In genomic region chr18:80137137-80137536, GRCh38 we compare ENCODE assay signal across 13 cellular contexts. TPM values are rescaled to one million over a fixed set of nuclear protein-coding genes. Genes with fewer than 3 reads are reported as not detected.
DNase-seq lines count a peak whose midpoint lies in the region; ATAC-seq, FAIRE-seq and TF ChIP-seq lines count a peak whose summit lies in the region.
"Had no signal": no experiment of that assay in that cellular context is flagged by ENCODE, and none has a peak within 500 bp of the region (broad histone marks: within the 10 kb centered on the region; RNA-seq: fewer than 3 reads in every experiment).

No MANE protein-coding gene starts in this region.

- peaks cover 35 to 81% of the 10 kb centered on the region in 2 experiments for H3K36me3 ChIP-seq in HepG2 (replicated peaks in 1 of 2; ENCODE audit: control insufficient read depth in 1 of 2, insufficient read depth in 2 of 2, low read length in 2 of 2)
- peaks cover 0 to 55% (median 11%) of the 10 kb centered on the region in 4 donors for H3K36me3 ChIP-seq in right lobe of liver
- peaks cover 71% of the 10 kb centered on the region for H3K36me3 ChIP-seq in K562 (ENCODE audit: control insufficient read depth, insufficient read depth, low read length)

- ATAC-seq in HepG2 (peak; percentile 16; the same call in 2 of the 3 replicates), right lobe of liver (no peak), K562 (no peak), right cardiac atrium (no peak)

- TF ChIP-seq EP300 in HepG2 (IDR thresholded peaks at IDR 0.05; ENCODE audit: low read depth in 2 of 2, low read length in 2 of 2) = no peak
- TF ChIP-seq EP300 in HepG2 (CRISPR knock-in tag; IDR thresholded peaks at IDR 0.05; ENCODE audit: borderline replicate concordance) = no peak
- TF ChIP-seq EP300 in K562 (IDR thresholded peaks at IDR 0.05; ENCODE audit: low read length) = no peak

- H3K9me3 Mint-ChIP-seq in nephron progenitor cell = no peaks in the 10 kb centered on the region
- H3K9me3 Mint-ChIP-seq: CD4-positive, alpha-beta T cell had no signal

- CTCF ChIA-PET in HepG2 (lab: Yijun Ruan, JAX; ENCODE audit: low intra/inter-chr PET ratio, low total read pairs) (no interaction called here), K562 (lab: Yijun Ruan, JAX; ENCODE audit: low intra/inter-chr PET ratio) (no interaction called here)

- H3K9me3 ChIP-seq in HepG2 (ENCODE audit: low read length) (no peaks in the 10 kb centered on the region), right lobe of liver (no peaks in the 10 kb centered on the region), K562 (replicated peaks; ENCODE audit: control insufficient read depth, insufficient read depth, low read depth, low read length) (no peaks in the 10 kb centered on the region), right cardiac atrium (ENCODE audit: control insufficient read depth, low read length) (no peaks in the 10 kb centered on the region)
- H3K9me3 ChIP-seq: BLaER1 treated with 17β-estradiol and CSF1 and Interleukin-3, amounts not matched to agents 10 nM and 100 nM had no signal

- H4K20me1 ChIP-seq in HepG2 (ENCODE audit: insufficient read depth, low read length) (peaks cover 6% of the 10 kb centered on the region; the same call in 1 of the 2 replicates), K562 (replicated peaks; ENCODE audit: control insufficient read depth, insufficient read depth, low read length) (no peaks in the 10 kb centered on the region)

- TF ChIP-seq CTCF in HepG2 (CRISPR knock-in tag; IDR thresholded peaks at IDR 0.05) (no peak), right lobe of liver (IDR thresholded peaks at IDR 0.05) (no peak), K562 (IDR thresholded peaks at IDR 0.05 in 2 of 3, conservative IDR thresholded peaks at IDR 0.05 in 1 of 3; ENCODE audit: insufficient read depth in 2 of 3, low read depth in 1 of 3, low read length in 3 of 3) (no peak), nephron progenitor cell (IDR thresholded peaks at IDR 0.05) (no peak)

- H3K79me2 ChIP-seq in HepG2 (ENCODE audit: insufficient read depth, low read length) = peaks cover 6% of the 10 kb centered on the region
- peaks cover 6% of the 10 kb centered on the region; the same call in 2 of the 3 replicates for H3K79me2 ChIP-seq in K562 (ENCODE audit: control insufficient read depth, insufficient read depth, low read length)

- POLR2A ChIA-PET in HepG2 (lab: Yijun Ruan, JAX) (no interaction called here), K562 (lab: Yijun Ruan, JAX) (no interaction called here)

- H3K4me1 Mint-ChIP-seq in nephron progenitor cell = no peaks in the 10 kb centered on the region

- in situ Hi-C loops in HepG2 (cut with HindIII; ENCODE audit: extremely low pct_ligation_motif_present, low pct_unique_long_range_greater_than_20kb) (no loop called here), K562 (cut with MboI) (no loop called here)

- H3K4me3 ChIP-seq in HepG2 (replicated peaks in 1 of 3; ENCODE audit: insufficient read depth in 1 of 3, low read depth in 2 of 3, low read length in 3 of 3) (no peak overlapping the region), right lobe of liver (no peak overlapping the region), K562 (no peak overlapping the region), right cardiac atrium (ENCODE audit: low read length) (no peak overlapping the region)
- H3K4me3 ChIP-seq: BLaER1 treated with 17β-estradiol and CSF1 and Interleukin-3, amounts not matched to agents 10 nM and 100 nM had no signal

- FAIRE-seq in HepG2 (lab: Jason Lieb, UNC) = no peak
- FAIRE-seq in K562 (lab: Jason Lieb, UNC) = no peak
- FAIRE-seq in urothelium cell line (lab: Jason Lieb, UNC) = peak; percentile 79
- FAIRE-seq: HTR-8/SVneo had no signal

- H3K4me2 ChIP-seq in HepG2 (ENCODE audit: low read depth, low read length) (no peak overlapping the region), K562 (ENCODE audit: insufficient read depth, low read length) (no peak overlapping the region)
- H3K4me2 ChIP-seq: BLaER1 treated with 17β-estradiol and CSF1 and Interleukin-3, amounts not matched to agents 10 nM and 100 nM had no signal

- no peak overlapping the region for H3K4me3 Mint-ChIP-seq in nephron progenitor cell
- H3K4me3 Mint-ChIP-seq: CD4-positive, alpha-beta T cell had no signal

- no peak overlapping the region for H3K9ac ChIP-seq in HepG2 (ENCODE audit: insufficient read depth, low read depth, low read length)
- no peak overlapping the region for H3K9ac ChIP-seq in K562 (ENCODE audit: insufficient read depth in 1 of 2, low read depth in 2 of 2, low read length in 2 of 2)
- H3K9ac ChIP-seq: BLaER1 treated with 17β-estradiol and CSF1 and Interleukin-3, amounts not matched to agents 10 nM and 100 nM had no signal

- no peaks in the 10 kb centered on the region for H3K27me3 Mint-ChIP-seq in nephron progenitor cell (ENCODE audit: low read depth, poor library complexity)
- H3K27me3 Mint-ChIP-seq: CD4-positive, alpha-beta T cell had no signal

- peak overlapping the region; percentile 50 for H3K27ac Mint-ChIP-seq in nephron progenitor cell
- H3K27ac Mint-ChIP-seq: CD4-positive, alpha-beta T cell had no signal

- H3K27ac ChIP-seq in HepG2 (ENCODE audit: extremely low read length, insufficient read depth, low read length) = no peak overlapping the region
- no peak overlapping the region for H3K27ac ChIP-seq in right lobe of liver
- no peak overlapping the region for H3K27ac ChIP-seq in K562 (ENCODE audit: extremely low read depth, low read depth, low read length)
- no peak overlapping the region for H3K27ac ChIP-seq in right cardiac atrium (ENCODE audit: low read length)
- H3K27ac ChIP-seq: BLaER1 treated with 17β-estradiol and CSF1 and Interleukin-3, amounts not matched to agents 10 nM and 100 nM had no signal

- H2AFZ ChIP-seq in HepG2 (ENCODE audit: low read length) (no peak overlapping the region), K562 (ENCODE audit: low read depth, low read length) (no peak overlapping the region)

- H3K4me1 ChIP-seq in HepG2 (ENCODE audit: insufficient read depth, low read length) (no peaks in the 10 kb centered on the region), right lobe of liver (no peaks in the 10 kb centered on the region), K562 (replicated peaks in 1 of 2; ENCODE audit: control insufficient read depth in 2 of 2, insufficient read depth in 2 of 2, low read length in 2 of 2) (no peaks in the 10 kb centered on the region), right cardiac atrium (ENCODE audit: control insufficient read depth, insufficient read depth, low read length) (no peaks in the 10 kb centered on the region)

- TF ChIP-seq POLR2A in HepG2 (IDR thresholded peaks at IDR 0.05; ENCODE audit: insufficient read depth in 1 of 2, low read depth in 2 of 2, low read length in 2 of 2) (no peak), right lobe of liver (IDR thresholded peaks at IDR 0.05) (no peak), K562 (conservative IDR thresholded peaks at IDR 0.05) (no peak)

- H3K36me3 Mint-ChIP-seq in nephron progenitor cell (ENCODE audit: low read depth) = peaks cover 54% of the 10 kb centered on the region

- DNase-seq in HepG2 (ENCODE audit: low spot score) = no peak
- DNase-seq in right lobe of liver = no peak
- no peak for DNase-seq in K562 (ENCODE audit: extremely low read depth in 1 of 4, low spot score in 3 of 4)
- DNase-seq in nephron progenitor cell = no peak
- DNase-seq in urothelium cell line (ENCODE audit: low spot score) = no peak
- no peak for DNase-seq in SKM-1 (lab: John Stamatoyannopoulos, UW; ENCODE audit: unreplicated experiment)
- DNase-seq in right cardiac atrium = no peak
- DNase-seq in OCI-M2 (lab: John Stamatoyannopoulos, UW; ENCODE audit: unreplicated experiment) = no peak
- DNase-seq: ACHN; Calu3; CD4-positive, alpha-beta T cell had no signal

- BruUV-seq in HepG2 (replicated peaks; lab: Mats Ljungman, UMichigan) (no TSS peak), K562 (replicated peaks; lab: Mats Ljungman, UMichigan) (no TSS peak)

- WGBS in HepG2 (ENCODE audit: low lambda C conversion rate) = 94% methylated on average over 14 of the region's 14 CpGs
- WGBS in right lobe of liver (ENCODE audit: insufficient coverage, low coverage, low lambda C conversion rate, missing lambda C conversion rate) = 97% methylated on average over 12 of the region's 14 CpGs
- 95% methylated on average over 10 of the region's 14 CpGs for WGBS in K562 (ENCODE audit: insufficient coverage, low coverage, missing lambda C conversion rate)
- 96% methylated on average over 14 of the region's 14 CpGs for WGBS in right cardiac atrium

- intact Hi-C loops in HepG2 (cut with micrococcal nuclease; ENCODE audit: unreplicated experiment) (no loop called here), right lobe of liver (cut with DNase I) (no loop called here), K562 (cut with micrococcal nuclease) (no loop called here), right cardiac atrium (cut with DNase I) (no loop called here)

- no peaks in the 10 kb centered on the region for H3K27me3 ChIP-seq in HepG2 (ENCODE audit: control insufficient read depth in 1 of 2, insufficient read depth in 2 of 2, low read length in 2 of 2)
- no peaks in the 10 kb centered on the region for H3K27me3 ChIP-seq in right lobe of liver
- H3K27me3 ChIP-seq in K562 (ENCODE audit: control insufficient read depth in 2 of 2, insufficient read depth in 2 of 2, low read length in 2 of 2) = no peaks in the 10 kb centered on the region
- H3K27me3 ChIP-seq in right cardiac atrium (ENCODE audit: control insufficient read depth, insufficient read depth) = no peaks in the 10 kb centered on the region
- H3K27me3 ChIP-seq: BLaER1 treated with 17β-estradiol and CSF1 and Interleukin-3, amounts not matched to agents 10 nM and 100 nM had no signal

- no peaks in the 10 kb centered on the region for H3K9me1 ChIP-seq in K562 (ENCODE audit: control insufficient read depth, insufficient read depth, low read length)

- TF ChIP-seq RAD21 in HepG2 (CRISPR knock-in tag; IDR thresholded peaks at IDR 0.05) = no peak
- TF ChIP-seq RAD21 in K562 (CRISPR knock-in tag; conservative IDR thresholded peaks at IDR 0.05 in 1 of 2, IDR thresholded peaks at IDR 0.05 in 1 of 2) = no peak

RNA-seq across cellular contexts. Expression of gene ADNP2, which starts 28.1 kb away (rescaled TPM):
- total RNA-seq in HepG2 (2016; rRNA removed; fragmentation: Illumina TruSeq; extraction: Trizol) = 25.5 and 28.6 TPM in 2 replicates
- total RNA-seq in HepG2 (2016; cell fraction: cytosol; rRNA removed; fragmentation: Illumina TruSeq; extraction: Trizol; ENCODE audit: low read depth) = 2.3 TPM in 2 replicates
- 23.8 and 24.2 TPM in 2 replicates for total RNA-seq in HepG2 (2016; cell fraction: insoluble cytoplasmic fraction; rRNA removed; fragmentation: Illumina TruSeq; extraction: Trizol)
- total RNA-seq in HepG2 (2016; cell fraction: membrane; rRNA removed; fragmentation: Illumina TruSeq; extraction: Trizol) = 11.9 and 13.0 TPM in 2 replicates
- total RNA-seq in HepG2 (2016; cell fraction: nucleus; rRNA removed; fragmentation: Illumina TruSeq; extraction: Trizol) = 17.1 and 18.2 TPM in 2 replicates
- 9.9 and 10.8 TPM in 2 replicates for polyA plus RNA-seq in HepG2 (2011; rRNA removed)
- polyA plus RNA-seq in HepG2 (2011; cell fraction: cytosol; rRNA removed) = 8.0 and 8.3 TPM in 2 replicates
- polyA plus RNA-seq in HepG2 (2011; cell fraction: nucleus; rRNA removed) = 12.3 and 13.9 TPM in 2 replicates
- polyA plus RNA-seq in HepG2 (2012) = 15.1 and 15.4 TPM in 2 replicates
- polyA plus RNA-seq in HepG2 (2016; cell fraction: cytosol; fragmentation: Illumina TruSeq; extraction: Trizol; ENCODE audit: low read depth) = 0.66 and 0.67 TPM in 2 replicates
- polyA plus RNA-seq in HepG2 (2016; cell fraction: insoluble cytoplasmic fraction; fragmentation: Illumina TruSeq; extraction: Trizol; ENCODE audit: low read depth) = 17.6 and 18.3 TPM in 2 replicates
- polyA plus RNA-seq in HepG2 (2016; cell fraction: membrane; fragmentation: Illumina TruSeq; extraction: Trizol; ENCODE audit: low read depth) = 4.1 and 4.5 TPM in 2 replicates
- 21.2 and 21.4 TPM in 2 replicates for polyA plus RNA-seq in HepG2 (2016; cell fraction: nucleus; fragmentation: Illumina TruSeq; extraction: Trizol; ENCODE audit: insufficient read depth, low read depth)
- polyA minus RNA-seq in HepG2 (2011; rRNA and poly(A)+ RNA removed; ENCODE audit: low replicate concordance) = 36.7 and 42.7 TPM in 2 replicates
- polyA minus RNA-seq in HepG2 (2011; cell fraction: cytosol; rRNA and poly(A)+ RNA removed) = 14.4 and 15.4 TPM in 2 replicates
- 32.1 and 32.2 TPM in 2 replicates for polyA minus RNA-seq in HepG2 (2011; cell fraction: nucleus; rRNA and poly(A)+ RNA removed)
- total RNA-seq in right lobe of liver = 1 to 10 TPM; 4.4 to 9.9 (median 7.7) TPM
- total RNA-seq in K562 (2011; cell fraction: chromatin; rRNA removed; ENCODE audit: low replicate concordance) = 21.1 and 36.1 TPM in 2 replicates
- total RNA-seq in K562 (2011; cell fraction: nucleolus; rRNA removed) = 11.2 and 12.2 TPM in 2 replicates
- 18.3 and 23.2 TPM in 2 replicates for total RNA-seq in K562 (2011; cell fraction: nucleoplasm; rRNA removed)
- total RNA-seq in K562 (2014; rRNA removed) = 14.8 and 16.0 TPM in 2 replicates
- 16.0 and 17.6 TPM in 2 replicates for total RNA-seq in K562 (2014; rRNA removed; fragmentation: Illumina TruSeq; extraction: Trizol)
- 17.3 and 17.7 TPM in 2 replicates for total RNA-seq in K562 (2015; rRNA removed; fragmentation: Illumina TruSeq; extraction: Trizol)
- 22.9 and 24.3 TPM in 2 replicates for total RNA-seq in K562 (2021)
- polyA plus RNA-seq in K562 (2011; rRNA removed) = 11.8 and 18.6 TPM in 2 replicates
- 9.2 and 11.9 TPM in 2 replicates for polyA plus RNA-seq in K562 (2011; cell fraction: cytosol; rRNA removed)
- 10.0 and 14.9 TPM in 2 replicates for polyA plus RNA-seq in K562 (2011; cell fraction: nucleus; rRNA removed)
- 12.6 and 13.8 TPM in 2 replicates for polyA plus RNA-seq in K562 (2012)
- 17.8 and 19.7 TPM in 2 replicates for polyA plus RNA-seq in K562 (2014; fragmentation: Illumina TruSeq; extraction: Trizol)
- polyA plus RNA-seq in K562 (2014; fragmentation: Nextera tagmentation; extraction: Ambion mirVana) = 10 to 100 TPM in 1 of 2 experiments, 1 to 10 TPM in 1; 5.8 to 11.5 TPM
- 13.2 and 14.1 TPM in 2 replicates for polyA plus RNA-seq in K562 (2014; rRNA removed)
- 20.9 and 22.0 TPM in 2 replicates for polyA minus RNA-seq in K562 (2011; rRNA and poly(A)+ RNA removed)
- polyA minus RNA-seq in K562 (2011; cell fraction: cytosol; rRNA and poly(A)+ RNA removed) = 13.3 and 14.4 TPM in 2 replicates
- polyA minus RNA-seq in K562 (2011; cell fraction: nucleus; rRNA and poly(A)+ RNA removed) = 8.2 and 12.1 TPM in 2 replicates
- total RNA-seq in right cardiac atrium = 10 to 100 TPM; 12.0 to 14.7 (median 12.9) TPM
- 4.1 TPM for polyA plus RNA-seq in right cardiac atrium

Comparison
In these comparisons a context has a peak if more than half of its experiments do, and no peak if none do; other contexts are left out.
1. Of the 241 proteins assayed by ChIP-seq in both HepG2 and K562: peak only in HepG2: RBM22; only in K562: POLR2G; in both: none; in neither: 239.